ENCODE assay signal across 30 cellular contexts in genomic region chr3:36221975-36222374, GRCh38.
"Had no signal": no experiment of that assay in that cellular context is flagged by ENCODE, and none has a peak within 500 bp of the region (broad histone marks: within the 10 kb centered on the region; RNA-seq: fewer than 3 reads in every experiment).

No MANE protein-coding gene starts in this region.

- H3K4me2 ChIP-seq: hepatocyte had no signal

- H2AFZ ChIP-seq: hepatocyte had no signal

- H3K9me3 ChIP-seq: body of pancreas, colonic mucosa had no signal

- H3K36me3 ChIP-seq: cardiac muscle cell, colonic mucosa, gastroesophageal sphincter, heart right ventricle had no signal

- DNase-seq: activated CD4-positive, alpha-beta T cell treated with anti-CD3 and anti-CD28 coated beads for 36 hours; activated CD4-positive, alpha-beta T cell treated with anti-CD3 and anti-CD28 coated beads, Interleukin-2, amount 10 ng/mL, durations not matched to agents 24 days and 14 days; activated CD4-positive, CD25-positive, alpha-beta regulatory T cell; activated CD4-positive, CD25-positive, alpha-beta regulatory T cell treated with anti-CD3 and anti-CD28 coated beads, Interleukin-2, amount 50 U/mL, for 72 hours; activated CD8-positive, alpha-beta memory T cell treated with anti-CD3 and anti-CD28 coated beads for 24 hours; activated CD8-positive, alpha-beta T cell treated with anti-CD3 and anti-CD28 coated beads for 36 hours; activated effector memory CD4-positive, alpha-beta T cell treated with Interleukin-2 at 50 U/mL for 16 hours; activated gamma-delta T cell treated with Interleukin-2 at 50 U/mL for 16 hours; activated naive CD4-positive, alpha-beta T cell treated with anti-CD3 and anti-CD28 coated beads, Interleukin-2, amount 50 U/mL, for 16 hours; activated naive CD4-positive, alpha-beta T cell treated with Interleukin-2 at 50 U/mL for 16 hours; activated T-cell treated with anti-CD3 and anti-CD28 coated beads, Interleukin-2, amount 50 U/mL, for 4 hours; amniotic stem cell; anterior cingulate cortex; body of pancreas; central memory CD4-positive, alpha-beta T cell; cerebellar nuclear complex; colonic mucosa; effector CD8-positive, alpha-beta T cell; foreskin melanocyte; heart right ventricle; T-helper 17 cell; T1000 had no signal

- H3K4me3 ChIP-seq: body of pancreas, cardiac muscle cell, colonic mucosa, gastroesophageal sphincter, heart right ventricle, hepatocyte had no signal

- H3K79me2 ChIP-seq: hepatocyte had no signal

- FAIRE-seq: astrocyte, endometrium, endothelial cell of umbilical vein had no signal

- H3K27ac ChIP-seq: body of pancreas, cardiac muscle cell, colonic mucosa, gastroesophageal sphincter, heart right ventricle, hepatocyte had no signal

- ATAC-seq: activated CD4-positive, alpha-beta T cell treated with anti-CD3 and anti-CD28 coated beads for 36 hours; activated CD8-positive, alpha-beta T cell treated with anti-CD3 and anti-CD28 coated beads for 36 hours; activated T-cell treated with anti-CD3 and anti-CD28 coated beads, Interleukin-2, amount 50 U/mL, for 4 hours; activated T-helper 17 cell treated with anti-CD3 and anti-CD28 coated beads, Interleukin-2, amount 50 U/mL, for 72 hours; body of pancreas; esophagus mucosa; gastroesophageal sphincter; heart right ventricle; T-helper 17 cell had no signal

- H3K4me1 ChIP-seq: body of pancreas, colonic mucosa, gastroesophageal sphincter, heart right ventricle had no signal

- H3K27me3 ChIP-seq: body of pancreas, cardiac muscle cell, colonic mucosa, gastroesophageal sphincter, heart right ventricle, hepatocyte had no signal
